9 cellular contexts compared by ENCODE assay signal in the genomic region with DNA sequence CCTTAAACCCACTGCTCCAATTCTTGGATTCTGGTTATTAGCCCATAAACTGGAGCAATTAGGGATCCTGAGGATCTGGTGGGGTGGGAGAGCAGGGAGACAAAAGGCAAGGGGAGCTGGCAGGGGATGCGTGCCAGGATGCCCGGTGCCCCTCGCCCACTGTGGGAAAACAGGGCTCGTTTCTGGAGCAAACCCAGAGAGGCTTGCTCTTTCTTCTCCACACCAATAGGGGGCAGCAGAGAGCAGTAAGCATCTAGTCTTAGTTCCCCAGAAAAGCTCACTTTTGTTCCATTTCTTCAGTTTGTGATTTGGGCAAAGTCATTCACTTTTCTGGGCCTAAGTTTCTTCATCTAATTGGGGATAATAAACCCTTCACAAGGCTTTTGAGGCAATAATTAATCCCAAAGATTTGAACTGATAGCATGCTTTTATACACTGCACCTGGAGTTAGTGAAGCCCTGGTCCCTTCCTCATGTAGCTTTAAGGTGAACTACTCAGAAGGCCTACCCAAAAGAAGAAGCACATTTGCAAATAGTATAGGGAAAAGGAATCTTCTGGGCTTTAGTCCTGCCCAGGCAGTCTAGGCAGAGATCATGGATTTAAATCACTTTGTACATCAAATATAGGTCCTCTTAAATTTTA.
DNase-seq lines count a peak whose midpoint lies in the region; ATAC-seq and TF ChIP-seq lines count a peak whose summit lies in the region.
"Had no signal": no experiment of that assay in that cellular context is flagged by ENCODE, and none has a peak within 500 bp of the region (broad histone marks: within the 10 kb centered on the region; RNA-seq: fewer than 3 reads in every experiment).

No MANE protein-coding gene starts in this region.

- H3K27me3 ChIP-seq in osteoblast (ENCODE audit: insufficient read depth, low read length) = no peaks in the 10 kb centered on the region

- peak; percentile 86 for DNase-seq in NCI-H2029 treated with DMSO at 0.1 percent for 48 hours (lab: John Stamatoyannopoulos, UW)
- peak; percentile 9 to 27 for DNase-seq in activated CD4-positive, alpha-beta T cell treated with anti-CD3 and anti-CD28 coated beads for 4 hours
- DNase-seq in fibroblast of the conjunctiva (ENCODE audit: low read depth) = peak; percentile 38
- DNase-seq in osteoblast (ENCODE audit: insufficient read length, low spot score, missing footprints) = no peak

- no peak overlapping the region for H3K4me3 ChIP-seq in osteoblast (ENCODE audit: insufficient read depth, low read length)

- TF ChIP-seq CTCF in C4-2B (conservative IDR thresholded peaks at IDR 0.05) = peak; percentile 97
- peak; percentile 93 for TF ChIP-seq CTCF in osteoblast (IDR thresholded peaks at IDR 0.05; ENCODE audit: extremely low read depth, low read depth, low read length)

- no peaks in the 10 kb centered on the region for H3K36me3 ChIP-seq in osteoblast (ENCODE audit: insufficient read depth, low read length)

- no peaks in the 10 kb centered on the region for H3K9me3 ChIP-seq in osteoblast (ENCODE audit: low read depth, low read length)

- H3K27ac ChIP-seq in C4-2B (no peak overlapping the region), osteoblast (ENCODE audit: low read depth, low read length) (no peak overlapping the region)

- H4K20me1 ChIP-seq in osteoblast (ENCODE audit: insufficient read depth, low read length) = no peaks in the 10 kb centered on the region

- no peaks in the 10 kb centered on the region for H3K4me1 ChIP-seq in osteoblast (ENCODE audit: insufficient read depth, low read length)

- H3K79me2 ChIP-seq in osteoblast (ENCODE audit: insufficient read depth, low read length) = no peaks in the 10 kb centered on the region

- H2AFZ ChIP-seq in osteoblast (ENCODE audit: low read length) = no peak overlapping the region

- peak; percentile 63 for ATAC-seq in GM18868 (IDR thresholded peaks at IDR 0.05; ENCODE audit: unreplicated experiment)
- ATAC-seq in HG02610 (IDR thresholded peaks at IDR 0.05; ENCODE audit: unreplicated experiment) = no peak
- no peak for ATAC-seq in HG03095 (IDR thresholded peaks at IDR 0.05; ENCODE audit: unreplicated experiment)
- ATAC-seq: naive thymus-derived CD8-positive, alpha-beta T cell had no signal

- no peak overlapping the region for H3K4me2 ChIP-seq in osteoblast (ENCODE audit: insufficient read depth, low read length)
